ENCODE assay signal across 11 cellular contexts in genomic region chr3:177111541-177111949, GRCh38.
DNase-seq lines count a peak whose midpoint lies in the region; ATAC-seq and TF ChIP-seq lines count a peak whose summit lies in the region.
"Had no signal": no experiment of that assay in that cellular context is flagged by ENCODE, and none has a peak within 500 bp of the region (broad histone marks: within the 10 kb centered on the region; RNA-seq: fewer than 3 reads in every experiment).

No MANE protein-coding gene starts in this region.

- H3K27me3 Mint-ChIP-seq in activated CD8-positive, alpha-beta T cell treated with anti-CD3 and anti-CD28 coated beads for 36 hours, result no peaks in the 10 kb centered on the region
- H3K27me3 Mint-ChIP-seq in activated CD8-positive, alpha-beta T cell treated with anti-CD3 and anti-CD28 coated beads, Interleukin-2, amount 10 ng/mL, durations not matched to agents 7 days and 5 days (ENCODE audit: low read depth), result no peaks in the 10 kb centered on the region
- H3K27me3 Mint-ChIP-seq in activated B cell treated with CpG ODN at 0.5 μM for 24 hours, result no peaks in the 10 kb centered on the region
- no peaks in the 10 kb centered on the region for H3K27me3 Mint-ChIP-seq in stimulated activated naive B cell treated with anti-CD40 and anti-IgM and Interleukin-4, amounts not matched to agents 10 μg/mL and 1 μg/mL and 100 μg/mL, for 72 hours
- H3K27me3 Mint-ChIP-seq: activated naive CD8-positive, alpha-beta T cell treated with anti-CD3 and anti-CD28 coated beads, Interleukin-2, amount 10 ng/mL, durations not matched to agents 7 days and 5 days had no signal

- H3K9me3 Mint-ChIP-seq in activated CD8-positive, alpha-beta T cell treated with anti-CD3 and anti-CD28 coated beads for 36 hours, result peaks cover 3% of the 10 kb centered on the region
- H3K9me3 Mint-ChIP-seq in activated CD8-positive, alpha-beta T cell treated with anti-CD3 and anti-CD28 coated beads, Interleukin-2, amount 10 ng/mL, durations not matched to agents 7 days and 5 days (ENCODE audit: insufficient read depth), result no peaks in the 10 kb centered on the region
- no peaks in the 10 kb centered on the region for H3K9me3 Mint-ChIP-seq in activated B cell treated with CpG ODN at 0.5 μM for 24 hours
- H3K9me3 Mint-ChIP-seq in stimulated activated naive B cell treated with anti-CD40 and anti-IgM and Interleukin-4, amounts not matched to agents 10 μg/mL and 1 μg/mL and 100 μg/mL, for 72 hours, result no peaks in the 10 kb centered on the region

- H3K4me1 Mint-ChIP-seq in activated CD8-positive, alpha-beta T cell treated with anti-CD3 and anti-CD28 coated beads for 36 hours (ENCODE audit: low read depth), result peaks cover 71% of the 10 kb centered on the region
- peaks cover 47% of the 10 kb centered on the region for H3K4me1 Mint-ChIP-seq in activated CD8-positive, alpha-beta T cell treated with anti-CD3 and anti-CD28 coated beads, Interleukin-2, amount 10 ng/mL, durations not matched to agents 7 days and 5 days (ENCODE audit: low read depth)
- H3K4me1 Mint-ChIP-seq in activated B cell treated with CpG ODN at 0.5 μM for 24 hours, result peaks cover 79% of the 10 kb centered on the region
- H3K4me1 Mint-ChIP-seq in stimulated activated naive B cell treated with anti-CD40 and anti-IgM and Interleukin-4, amounts not matched to agents 10 μg/mL and 1 μg/mL and 100 μg/mL, for 72 hours, result peaks cover 35 to 72% of the 10 kb centered on the region in 2 donors

- H3K4me1 ChIP-seq in A673 (ENCODE audit: insufficient read depth, low read length, poor library complexity, severe bottlenecking), result peaks cover 47% of the 10 kb centered on the region

- peak; percentile 35 for ATAC-seq in activated CD8-positive, alpha-beta T cell treated with anti-CD3 and anti-CD28 coated beads for 36 hours
- ATAC-seq in activated CD8-positive, alpha-beta T cell treated with anti-CD3 and anti-CD28 coated beads, Interleukin-2, amount 10 ng/mL, durations not matched to agents 7 days and 5 days, result no peak
- ATAC-seq in HG03108 (IDR thresholded peaks at IDR 0.05; ENCODE audit: unreplicated experiment) (peak; percentile 36), activated B cell treated with CpG ODN at 0.5 μM for 24 hours (ENCODE audit: low read depth) (peak; percentile 13)
- ATAC-seq in stimulated activated naive B cell treated with anti-CD40 and anti-IgM and Interleukin-4, amounts not matched to agents 10 μg/mL and 1 μg/mL and 100 μg/mL, for 72 hours (replicated peaks), result peak; percentile 64

- CTCF ChIA-PET in activated CD8-positive, alpha-beta T cell treated with anti-CD3 and anti-CD28 coated beads for 36 hours (lab: Charles Lee), result interaction anchor here (0.9 to 1.5 kb wide), 2 partner anchors 9 to 12 kb away, joined by 3 to 5 read pairs; no protein-coding TSS in a partner anchor
- CTCF ChIA-PET in activated CD8-positive, alpha-beta T cell treated with anti-CD3 and anti-CD28 coated beads, Interleukin-2, amount 10 ng/mL, durations not matched to agents 7 days and 5 days (lab: Charles Lee), result interaction anchor here (1.0 to 1.4 kb wide), 3 partner anchors 12 to 61 kb away, joined by 3 to 4 read pairs (median 3); no protein-coding TSS in a partner anchor
- CTCF ChIA-PET in activated B cell treated with CpG ODN at 0.5 μM for 24 hours (lab: Charles Lee) (no interaction called here), A673 (lab: Charles Lee) (no interaction called here)

- no peak for TF ChIP-seq CTCF in activated CD8-positive, alpha-beta T cell treated with anti-CD3 and anti-CD28 coated beads for 36 hours (IDR thresholded peaks at IDR 0.05)
- TF ChIP-seq CTCF in activated B cell treated with CpG ODN at 0.5 μM for 24 hours (IDR thresholded peaks at IDR 0.05) (no peak), A673 (conservative IDR thresholded peaks at IDR 0.05; ENCODE audit: low read depth, low read length) (no peak)

- H3K27me3 ChIP-seq in A673 (replicated peaks; ENCODE audit: insufficient read depth, low read depth, low read length, poor library complexity), result no peaks in the 10 kb centered on the region

- H3K36me3 ChIP-seq in A673 (ENCODE audit: insufficient read depth, low read length, poor library complexity, severe bottlenecking), result peaks cover 3% of the 10 kb centered on the region

- no peak overlapping the region for H3K4me3 Mint-ChIP-seq in activated CD8-positive, alpha-beta T cell treated with anti-CD3 and anti-CD28 coated beads for 36 hours
- H3K4me3 Mint-ChIP-seq in activated CD8-positive, alpha-beta T cell treated with anti-CD3 and anti-CD28 coated beads, Interleukin-2, amount 10 ng/mL, durations not matched to agents 7 days and 5 days, result no peak overlapping the region
- no peak overlapping the region for H3K4me3 Mint-ChIP-seq in activated B cell treated with CpG ODN at 0.5 μM for 24 hours
- no peak overlapping the region for H3K4me3 Mint-ChIP-seq in stimulated activated naive B cell treated with anti-CD40 and anti-IgM and Interleukin-4, amounts not matched to agents 10 μg/mL and 1 μg/mL and 100 μg/mL, for 72 hours

- POLR2A ChIA-PET in activated CD8-positive, alpha-beta T cell treated with anti-CD3 and anti-CD28 coated beads for 36 hours (lab: Charles Lee), result interaction anchor here (0.7 to 1.6 kb wide), 3 partner anchors 35 to 53 kb away, joined by 3 to 4 read pairs (median 4); no protein-coding TSS in a partner anchor
- POLR2A ChIA-PET in activated CD8-positive, alpha-beta T cell treated with anti-CD3 and anti-CD28 coated beads, Interleukin-2, amount 10 ng/mL, durations not matched to agents 7 days and 5 days (lab: Charles Lee), result interaction anchor here (1.7 kb wide), 1 partner anchor 21 kb away, joined by 4 read pairs; no protein-coding TSS in a partner anchor
- POLR2A ChIA-PET in activated B cell treated with CpG ODN at 0.5 μM for 24 hours (lab: Charles Lee), result interaction anchor here (1.0 kb wide), 1 partner anchor 42 kb away, joined by 9 read pairs; no protein-coding TSS in a partner anchor
- POLR2A ChIA-PET in A673 (lab: Charles Lee; ENCODE audit: low non-redundant PET), result no interaction called here

- intact Hi-C loops in activated CD8-positive, alpha-beta T cell treated with anti-CD3 and anti-CD28 coated beads for 36 hours (cut with micrococcal nuclease), result no loop called here
- intact Hi-C loops in activated B cell treated with CpG ODN at 0.5 μM for 24 hours (cut with micrococcal nuclease), result loop anchor here (2.0 kb wide), 1 partner anchor 15 kb away; no protein-coding TSS in a partner anchor
- intact Hi-C loops in A673 (cut with micrococcal nuclease; ENCODE audit: unreplicated experiment), result no loop called here

- H3K27ac Mint-ChIP-seq in activated CD8-positive, alpha-beta T cell treated with anti-CD3 and anti-CD28 coated beads for 36 hours, result peak overlapping the region; percentile 53
- no peak overlapping the region for H3K27ac Mint-ChIP-seq in activated CD8-positive, alpha-beta T cell treated with anti-CD3 and anti-CD28 coated beads, Interleukin-2, amount 10 ng/mL, durations not matched to agents 7 days and 5 days
- H3K27ac Mint-ChIP-seq in activated B cell treated with CpG ODN at 0.5 μM for 24 hours, result no peak overlapping the region
- no peak overlapping the region for H3K27ac Mint-ChIP-seq in stimulated activated naive B cell treated with anti-CD40 and anti-IgM and Interleukin-4, amounts not matched to agents 10 μg/mL and 1 μg/mL and 100 μg/mL, for 72 hours

- DNase-seq in activated CD8-positive, alpha-beta T cell treated with anti-CD3 and anti-CD28 coated beads for 36 hours, result no peak
- DNase-seq in activated CD8-positive, alpha-beta T cell treated with anti-CD3 and anti-CD28 coated beads, Interleukin-2, amount 10 ng/mL, durations not matched to agents 7 days and 5 days, result no peak
- no peak for DNase-seq in activated B cell treated with CpG ODN at 0.5 μM for 24 hours
- no peak for DNase-seq in stimulated activated naive B cell treated with anti-CD40 and anti-IgM and Interleukin-4, amounts not matched to agents 10 μg/mL and 1 μg/mL and 100 μg/mL, for 72 hours
- DNase-seq in cerebellar nuclear complex (lab: John Stamatoyannopoulos, UW), result no peak
- no peak for DNase-seq in GM03348 (ENCODE audit: low spot score)
- DNase-seq in A673 (ENCODE audit: low spot score), result no peak
- DNase-seq: activated naive CD8-positive, alpha-beta T cell treated with anti-CD3 and anti-CD28 coated beads, Interleukin-2, amount 10 ng/mL, durations not matched to agents 7 days and 5 days; NCI-H1105 had no signal

- no peaks in the 10 kb centered on the region for H3K9me3 ChIP-seq in A673 (ENCODE audit: low read depth, low read length, poor library complexity, severe bottlenecking)

- H3K36me3 Mint-ChIP-seq in activated CD8-positive, alpha-beta T cell treated with anti-CD3 and anti-CD28 coated beads for 36 hours (ENCODE audit: low read depth), result peaks cover 17% of the 10 kb centered on the region
- peaks cover 36% of the 10 kb centered on the region for H3K36me3 Mint-ChIP-seq in activated CD8-positive, alpha-beta T cell treated with anti-CD3 and anti-CD28 coated beads, Interleukin-2, amount 10 ng/mL, durations not matched to agents 7 days and 5 days (ENCODE audit: low read depth)
- peaks cover 13% of the 10 kb centered on the region for H3K36me3 Mint-ChIP-seq in activated B cell treated with CpG ODN at 0.5 μM for 24 hours (ENCODE audit: low read depth)
- peaks cover 15 to 31% of the 10 kb centered on the region in 2 donors for H3K36me3 Mint-ChIP-seq in stimulated activated naive B cell treated with anti-CD40 and anti-IgM and Interleukin-4, amounts not matched to agents 10 μg/mL and 1 μg/mL and 100 μg/mL, for 72 hours

- H3K4me3 ChIP-seq in A673 (ENCODE audit: low read depth, low read length, poor library complexity, severe bottlenecking), result no peak overlapping the region
- H3K4me3 ChIP-seq: skin epidermis had no signal

- no TSS peak for BruUV-seq in A673 (replicated peaks; lab: Mats Ljungman, UMichigan)

- H3K27ac ChIP-seq in A673 (ENCODE audit: low read depth, low read length, poor library complexity, severe bottlenecking), result no peak overlapping the region

Comparison
In these comparisons a context has a peak if more than half of its experiments do, and no peak if none do; other contexts are left out.
1. CTCF ChIA-PET loops: an anchor here in activated CD8-positive, alpha-beta T cell treated with anti-CD3 and anti-CD28 coated beads for 36 hours (0.9 to 1.5 kb wide) and activated CD8-positive, alpha-beta T cell treated with anti-CD3 and anti-CD28 coated beads, Interleukin-2, amount 10 ng/mL, durations not matched to agents 7 days and 5 days (1.0 to 1.4 kb wide); none called in activated B cell treated with CpG ODN at 0.5 μM for 24 hours and A673.